ENCODE assay signal across 8 cellular contexts in the genomic region with DNA sequence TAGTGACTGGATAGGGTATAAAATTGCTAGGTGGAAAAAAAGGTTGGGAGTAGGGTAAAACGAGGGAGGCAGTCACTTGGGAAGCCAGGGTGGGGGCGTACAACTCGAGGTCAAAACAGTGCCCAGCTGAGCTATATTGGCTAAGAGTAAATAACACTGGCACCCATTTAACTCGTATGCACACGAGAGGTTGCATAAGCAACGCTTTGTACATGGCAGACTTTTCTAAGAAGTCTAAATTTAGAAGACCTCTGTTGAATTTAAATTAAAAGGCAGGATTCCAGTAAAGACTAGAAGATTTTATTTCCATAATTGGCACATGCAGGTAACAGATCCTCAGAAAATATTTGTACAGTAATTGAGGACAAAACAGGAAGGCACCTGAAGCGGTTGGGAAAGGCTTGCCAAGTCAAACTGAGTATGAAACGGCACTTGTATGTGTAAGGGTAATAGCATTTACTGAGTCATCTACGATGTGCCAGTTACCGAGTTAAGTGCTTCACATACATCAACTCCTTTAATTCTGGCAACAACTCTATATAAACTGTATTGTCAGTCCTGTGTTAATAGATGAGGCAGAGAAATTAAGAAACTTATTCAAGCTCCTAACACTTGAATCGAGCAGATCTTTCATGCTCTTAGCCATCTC. TPM values are rescaled to one million over a fixed set of nuclear protein-coding genes. Genes with fewer than 3 reads are reported as not detected.
A peak's percentile ranks its signal among the peaks of the same experiment; 100 is the strongest.
DNase-seq lines count a peak whose midpoint lies in the region; ATAC-seq and TF ChIP-seq lines count a peak whose summit lies in the region.

No MANE protein-coding gene starts in this region.

- in situ Hi-C loops in ACHN (cut with HindIII; ENCODE audit: low pct_ligation_motif_present, low pct_unique_long_range_greater_than_20kb, low sequenced_read_pairs) = no loop called here

- DNase-seq in ACHN (peak; percentile 80), HFF-Myc (ENCODE audit: extremely low read depth, low read depth) (no peak), RPMI7951 (ENCODE audit: low read depth) (peak; percentile 71), fibroblast of villous mesenchyme (ENCODE audit: low read depth) (peak; percentile 23), testis (no peak), SW 1271 (lab: John Stamatoyannopoulos, UW) (no peak)

- ATAC-seq in GM18861 (IDR thresholded peaks at IDR 0.05; ENCODE audit: unreplicated experiment) (no peak), GM19351 (IDR thresholded peaks at IDR 0.05; ENCODE audit: unreplicated experiment) (no peak)

- TF ChIP-seq CTCF in HFF-Myc (IDR thresholded peaks at IDR 0.05; ENCODE audit: low read depth, low read length, missing control alignments) (no peak), fibroblast of villous mesenchyme (IDR thresholded peaks at IDR 0.05; ENCODE audit: insufficient read depth, low read depth, low read length) (no peak), testis (IDR thresholded peaks at IDR 0.05) (no peak)

- H3K36me3 ChIP-seq in testis (ENCODE audit: low read depth, missing control alignments) = no peaks in the 10 kb centered on the region

- no peaks in the 10 kb centered on the region for H3K9me3 ChIP-seq in testis

- H3K27ac ChIP-seq in testis = no peak overlapping the region

- peak overlapping the region; percentile 78 for H3K4me3 ChIP-seq in HFF-Myc (replicated peaks; ENCODE audit: low read depth, low read length)
- no peak overlapping the region for H3K4me3 ChIP-seq in fibroblast of villous mesenchyme (ENCODE audit: low read depth, low read length)
- no peak overlapping the region for H3K4me3 ChIP-seq in testis

- peaks cover 6% of the 10 kb centered on the region for H3K4me1 ChIP-seq in testis

- no peak for TF ChIP-seq POLR2A in testis (IDR thresholded peaks at IDR 0.05)

- intact Hi-C loops in testis (cut with DNase I; ENCODE audit: low total_unique reads) = no loop called here

- H3K27me3 ChIP-seq in testis = no peaks in the 10 kb centered on the region

- 66% methylated on average over 11 of the region's 11 CpGs for WGBS in testis, 2 donors

RNA-seq across cellular contexts. Expression of a gene that starts 1.4 kb away (rescaled TPM):
- 35.8 and 45.7 TPM in 2 replicates for total RNA-seq in RPMI7951 (2014; rRNA removed; shearing (Covaris generic))
- 32.9 and 85.1 TPM in 2 replicates for total RNA-seq in fibroblast of villous mesenchyme
- total RNA-seq in testis = 10 to 100 TPM; 30.3 to 36.6 TPM
- polyA plus RNA-seq in testis (ENCODE audit: insufficient read depth, low read depth, low replicate concordance) = 25.4 TPM

RNA-seq across cellular contexts. Expression of a gene that starts 41.0 kb away (rescaled TPM):
- total RNA-seq in RPMI7951 (2014; rRNA removed; shearing (Covaris generic)) = 13.6 and 16.6 TPM in 2 replicates
- 158 and 237 TPM in 2 replicates for total RNA-seq in fibroblast of villous mesenchyme
- 1 to 10 TPM; 1.7 to 7.0 TPM for total RNA-seq in testis
- polyA plus RNA-seq in testis (ENCODE audit: insufficient read depth, low read depth, low replicate concordance) = 5.8 TPM

Comparison
In these comparisons a context has a peak if more than half of its experiments do, and no peak if none do; other contexts are left out.
1. DNase-seq: peak in ACHN (single experiment), RPMI7951 (single experiment) and fibroblast of villous mesenchyme (single experiment); none in HFF-Myc (single experiment), testis (single experiment) and SW 1271 (0 of 2).